In the genomic region with DNA sequence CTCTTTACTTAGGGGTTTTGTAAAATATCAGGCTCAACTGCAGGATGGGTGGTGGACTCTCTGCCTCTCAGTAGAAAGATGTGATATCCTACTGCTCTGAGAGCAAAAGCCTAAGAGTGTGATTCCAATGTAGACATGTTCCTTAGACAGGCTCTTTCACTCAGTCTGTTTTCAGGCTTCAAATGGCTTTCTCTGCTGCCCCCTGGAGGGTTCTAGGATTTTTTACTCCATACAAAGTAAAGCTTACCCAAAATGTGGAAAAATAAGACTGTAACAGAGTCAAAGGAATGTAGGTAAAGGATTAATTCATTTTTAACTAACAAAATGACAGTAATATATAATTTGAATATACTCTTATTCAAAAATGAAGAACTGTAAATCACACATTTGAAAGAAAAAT, we compare ENCODE assay signal across 1 cellular context.
TF ChIP-seq lines count a peak whose summit lies in the region.

No MANE protein-coding gene starts in this region.

TF ChIP-seq in K562, 482 proteins besides CTCF, POLR2A, EP300 and RAD21 (continued from another document):
- TF ChIP-seq, protein P1, sequence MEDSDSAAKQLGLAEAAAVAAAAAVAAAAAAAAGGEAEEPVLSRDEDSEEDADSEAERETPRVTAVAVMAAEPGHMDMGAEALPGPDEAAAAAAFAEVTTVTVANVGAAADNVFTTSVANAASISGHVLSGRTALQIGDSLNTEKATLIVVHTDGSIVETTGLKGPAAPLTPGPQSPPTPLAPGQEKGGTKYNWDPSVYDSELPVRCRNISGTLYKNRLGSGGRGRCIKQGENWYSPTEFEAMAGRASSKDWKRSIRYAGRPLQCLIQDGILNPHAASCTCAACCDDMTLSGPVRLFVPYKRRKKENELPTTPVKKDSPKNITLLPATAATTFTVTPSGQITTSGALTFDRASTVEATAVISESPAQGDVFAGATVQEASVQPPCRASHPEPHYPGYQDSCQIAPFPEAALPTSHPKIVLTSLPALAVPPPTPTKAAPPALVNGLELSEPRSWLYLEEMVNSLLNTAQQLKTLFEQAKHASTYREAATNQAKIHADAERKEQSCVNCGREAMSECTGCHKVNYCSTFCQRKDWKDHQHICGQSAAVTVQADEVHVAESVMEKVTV (CRISPR knock-in tag; IDR thresholded peaks at IDR 0.05): 0 out of 2 replicates have a peak, but pooled peaks have one; percentile 36
